Comparison of ENCODE assay signal across 22 cellular contexts in the genomic region with DNA sequence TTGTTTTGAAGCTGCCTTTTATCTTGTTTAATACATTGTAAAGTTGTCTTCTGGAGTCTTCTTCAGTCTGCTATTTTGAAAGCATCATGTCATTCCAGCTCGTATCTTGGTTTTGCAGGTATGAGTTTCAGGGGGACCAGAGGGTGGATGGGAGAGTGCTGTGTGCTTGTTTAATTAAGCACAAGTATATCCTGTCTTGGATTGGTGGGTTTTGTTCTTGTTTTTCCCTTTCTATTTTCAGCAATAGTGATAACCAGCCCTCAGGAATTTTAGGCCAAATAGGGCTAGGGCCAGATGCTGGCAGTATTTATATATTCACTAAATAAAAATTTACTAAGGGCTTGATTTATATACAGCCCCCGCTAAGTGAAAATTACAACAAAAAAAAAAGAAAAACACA.
DNase-seq lines count a peak whose midpoint lies in the region; ATAC-seq and TF ChIP-seq lines count a peak whose summit lies in the region.
"Had no signal": no experiment of that assay in that cellular context is flagged by ENCODE, and none has a peak within 500 bp of the region (broad histone marks: within the 10 kb centered on the region; RNA-seq: fewer than 3 reads in every experiment).

No MANE protein-coding gene starts in this region.

- H3K9me3 ChIP-seq in KOPT-K1 (ENCODE audit: insufficient read depth, low read length, poor library complexity, severe bottlenecking): no peaks in the 10 kb centered on the region
- no peaks in the 10 kb centered on the region for H3K9me3 ChIP-seq in muscle layer of colon (ENCODE audit: low read length)
- no peaks in the 10 kb centered on the region for H3K9me3 ChIP-seq in thoracic aorta
- H3K9me3 ChIP-seq: adrenal gland, HAP-1, upper lobe of left lung had no signal

- TF ChIP-seq CTCF in thoracic aorta (IDR thresholded peaks at IDR 0.05): no peak

- no peak for ATAC-seq in thoracic aorta (ENCODE audit: insufficient number of reproducible peaks, low FRiP score, low read depth)
- no peak for ATAC-seq in GM19351 (IDR thresholded peaks at IDR 0.05; ENCODE audit: unreplicated experiment)
- no peak for ATAC-seq in GM19467 (IDR thresholded peaks at IDR 0.05; ENCODE audit: unreplicated experiment)
- ATAC-seq: activated CD8-positive, alpha-beta T cell treated with anti-CD3 and anti-CD28 coated beads for 36 hours; stimulated activated naive CD8-positive, alpha-beta T cell treated with anti-CD3 and anti-CD28 coated beads, Interleukin-15, Interleukin-2, amounts not matched to agents 100 U/mL and 50 U/mL, for 24 hours had no signal

- DNase-seq in caudate nucleus (lab: John Stamatoyannopoulos, UW): no peak
- DNase-seq in thoracic aorta (ENCODE audit: low spot score): no peak
- no peak for DNase-seq in RKO (ENCODE audit: low spot score)
- DNase-seq: activated CD4-positive, CD25-positive, alpha-beta regulatory T cell treated with anti-CD3 and anti-CD28 coated beads, Interleukin-2, amount 50 U/mL, for 72 hours; activated CD8-positive, alpha-beta T cell treated with anti-CD3 and anti-CD28 coated beads for 36 hours; activated gamma-delta T cell treated with Interleukin-2 at 50 U/mL for 16 hours; adrenal gland; CD4-positive, CD25-positive, alpha-beta regulatory T cell; immature natural killer cell; MV-4-11; NCI-H1694; NCI-H2171 treated with DMSO at 0.1 percent for 48 hours; NCI-H524 treated with DMSO at 0.1 percent for 48 hours; stimulated activated CD4-positive, alpha-beta T cell treated with anti-CD3 and anti-CD28 coated beads, Interleukin-4, amount 100 ng/mL, for 4 hours; stimulated activated naive CD8-positive, alpha-beta T cell treated with anti-CD3 and anti-CD28 coated beads, Interleukin-15, Interleukin-2, amounts not matched to agents 100 U/mL and 50 U/mL, for 24 hours; upper lobe of left lung had no signal

- H3K4me1 ChIP-seq in muscle layer of colon (ENCODE audit: insufficient read depth, low read length) (peaks cover 51% of the 10 kb centered on the region), thoracic aorta (ENCODE audit: control insufficient read depth in 1 of 2, low read depth in 2 of 2) (peaks cover 28 to 70% of the 10 kb centered on the region in 2 donors)
- H3K4me1 ChIP-seq: adrenal gland, HAP-1 had no signal

- H3K27ac ChIP-seq in KOPT-K1 (ENCODE audit: low read depth, low read length, poor library complexity, severe bottlenecking) (peak overlapping the region; percentile 94), caudate nucleus (ENCODE audit: low read depth, low read length) (peak overlapping the region; percentile 61), muscle layer of colon (ENCODE audit: low read depth, low read length) (peak overlapping the region; percentile 70), thoracic aorta (peak overlapping the region; percentile 88 to 94)
- H3K27ac ChIP-seq: adrenal gland, epithelial cell of prostate had no signal

- H3K27me3 ChIP-seq in muscle layer of colon (ENCODE audit: control insufficient read depth in 1 of 2, insufficient read depth in 2 of 2, low read length in 2 of 2) (no peaks in the 10 kb centered on the region), thoracic aorta (replicated peaks; ENCODE audit: insufficient read depth) (no peaks in the 10 kb centered on the region)
- H3K27me3 ChIP-seq: adrenal gland, upper lobe of left lung had no signal

- peaks cover 7% of the 10 kb centered on the region for H3K36me3 ChIP-seq in KOPT-K1 (ENCODE audit: insufficient read depth, low read length)
- no peaks in the 10 kb centered on the region for H3K36me3 ChIP-seq in muscle layer of colon (ENCODE audit: insufficient read depth, low read length)
- no peaks in the 10 kb centered on the region for H3K36me3 ChIP-seq in thoracic aorta
- H3K36me3 ChIP-seq: adrenal gland, HAP-1, upper lobe of left lung had no signal

- H3K9ac ChIP-seq in muscle layer of colon (ENCODE audit: low read length): no peak overlapping the region

- H3K4me3 ChIP-seq in muscle layer of colon (ENCODE audit: low read depth in 1 of 2, low read length in 2 of 2) (no peak overlapping the region), thoracic aorta (peak overlapping the region; percentile 50)
- H3K4me3 ChIP-seq: adrenal gland, HAP-1, upper lobe of left lung had no signal
